Comparison of ENCODE assay signal across 3 cellular contexts in genomic region chr6:78597966-78598365, GRCh38.
TF ChIP-seq lines count a peak whose summit lies in the region.

No MANE protein-coding gene starts in this region.

TF ChIP-seq in SK-N-SH, 30 proteins besides CTCF, POLR2A, EP300 and RAD21 (continued from another document):
- TF ChIP-seq MEF2A (IDR thresholded peaks at IDR 0.05; ENCODE audit: borderline replicate concordance, low read depth) = no peak

TF ChIP-seq in SK-N-SH treated with all-trans-retinoic acid at 6 μM for 48 hours, 23 proteins besides CTCF, POLR2A, EP300 and RAD21:
- TF ChIP-seq PATZ1 (CRISPR knock-in tag; IDR thresholded peaks at IDR 0.05; ENCODE audit: borderline replicate concordance) = no peak
- TF ChIP-seq BACH2 (CRISPR knock-in tag; IDR thresholded peaks at IDR 0.05; ENCODE audit: borderline replicate concordance) = no peak
- no peak for TF ChIP-seq SNAI2 (CRISPR knock-in tag; IDR thresholded peaks at IDR 0.05)
- TF ChIP-seq CSRNP3 (CRISPR knock-in tag; IDR thresholded peaks at IDR 0.05) = no peak
- no peak for TF ChIP-seq ZC3H10 (CRISPR knock-in tag; IDR thresholded peaks at IDR 0.05)
- TF ChIP-seq TSHZ2 (CRISPR knock-in tag; IDR thresholded peaks at IDR 0.05) = no peak
- no peak for TF ChIP-seq ZNF8 (CRISPR knock-in tag; IDR thresholded peaks at IDR 0.05)
- no peak for TF ChIP-seq PPARA (CRISPR knock-in tag; IDR thresholded peaks at IDR 0.05; ENCODE audit: borderline replicate concordance)
- no peak for TF ChIP-seq OSR1 (CRISPR knock-in tag; IDR thresholded peaks at IDR 0.05)
- TF ChIP-seq ZNF565 (CRISPR knock-in tag; conservative IDR thresholded peaks at IDR 0.05; ENCODE audit: low read depth) = no peak
- TF ChIP-seq RARB (CRISPR knock-in tag; IDR thresholded peaks at IDR 0.05) = no peak
- no peak for TF ChIP-seq ESRRG (CRISPR knock-in tag; IDR thresholded peaks at IDR 0.05)
- TF ChIP-seq ZFP30 (CRISPR knock-in tag; IDR thresholded peaks at IDR 0.05) = no peak
- no peak for TF ChIP-seq TCF4 (CRISPR knock-in tag; IDR thresholded peaks at IDR 0.05; ENCODE audit: borderline replicate concordance)

TF ChIP-seq in K562, 482 proteins besides CTCF, POLR2A, EP300 and RAD21 (continued from another document):
- TF ChIP-seq CHD7 (IDR thresholded peaks at IDR 0.05; ENCODE audit: low read depth, low read length) = no peak
- no peak for TF ChIP-seq SIRT6 (IDR thresholded peaks at IDR 0.05; ENCODE audit: low read depth, low read length)
- no peak for TF ChIP-seq PPARD (CRISPR knock-in tag; IDR thresholded peaks at IDR 0.05)
- TF ChIP-seq SAP30 (IDR thresholded peaks at IDR 0.05; ENCODE audit: borderline replicate concordance, insufficient read depth, low read depth, low read length, poor library complexity, severe bottlenecking) = no peak
- 0 out of 2 replicates have a peak, but pooled peaks have one; percentile 19 for TF ChIP-seq CHD2 (IDR thresholded peaks at IDR 0.05; ENCODE audit: low read depth, low read length)
- TF ChIP-seq UBTF (IDR thresholded peaks at IDR 0.05; ENCODE audit: borderline replicate concordance in 1 of 2, low read depth in 2 of 2, low read length in 2 of 2) = no peak
